Comparison of ENCODE assay signal across 15 cellular contexts in genomic region chr13:40170982-40171381, GRCh38.
DNase-seq lines count a peak whose midpoint lies in the region; ATAC-seq lines count a peak whose summit lies in the region.
"Had no signal": no experiment of that assay in that cellular context is flagged by ENCODE, and none has a peak within 500 bp of the region (broad histone marks: within the 10 kb centered on the region; RNA-seq: fewer than 3 reads in every experiment).

No MANE protein-coding gene starts in this region.

- H3K4me1 Mint-ChIP-seq in activated T-cell treated with anti-CD3 and anti-CD28 coated beads, Interleukin-2, amount 50 U/mL, for 4 hours (ENCODE audit: low read depth), result peaks cover 25% of the 10 kb centered on the region

- no peak overlapping the region for H3K4me3 Mint-ChIP-seq in activated T-cell treated with anti-CD3 and anti-CD28 coated beads, Interleukin-2, amount 50 U/mL, for 4 hours

- no peaks in the 10 kb centered on the region for H3K9me3 Mint-ChIP-seq in activated T-cell treated with anti-CD3 and anti-CD28 coated beads, Interleukin-2, amount 50 U/mL, for 4 hours
- H3K9me3 Mint-ChIP-seq: GM23338 had no signal

- intact Hi-C loops in left ventricle myocardium superior (cut with micrococcal nuclease), result no loop called here

- DNase-seq in activated effector memory CD4-positive, alpha-beta T cell treated with anti-CD3 and anti-CD28 coated beads, Interleukin-2, amount 50 U/mL, for 16 hours, result peak; percentile 76
- no peak for DNase-seq in activated effector memory CD4-positive, alpha-beta T cell treated with Interleukin-2 at 50 U/mL for 16 hours
- DNase-seq in activated T-cell treated with anti-CD3 and anti-CD28 coated beads, Interleukin-2, amount 50 U/mL, for 4 hours, result peak; percentile 37
- DNase-seq in left ventricle myocardium superior (no peak), DMS 273 treated with DMSO at 0.1 percent for 48 hours (lab: John Stamatoyannopoulos, UW) (no peak)
- peak; percentile 51 for DNase-seq in stimulated activated CD8-positive, alpha-beta memory T cell treated with anti-CD3 and anti-CD28 coated beads, Interleukin-4, amount 100 ng/mL, for 48 hours
- DNase-seq in effector CD8-positive, alpha-beta T cell (lab: John Stamatoyannopoulos, UW), result no peak
- DNase-seq: gastrocnemius medialis, Karpas-422, NCI-H1436, NCI-H345, right lobe of liver had no signal

- peak; percentile 92 to 93 for ATAC-seq in activated T-cell treated with anti-CD3 and anti-CD28 coated beads, Interleukin-2, amount 50 U/mL, for 4 hours
- peak; percentile 75 for ATAC-seq in left ventricle myocardium superior
- no peak for ATAC-seq in HG02763 (IDR thresholded peaks at IDR 0.05; ENCODE audit: unreplicated experiment)
- ATAC-seq: gastrocnemius medialis, GM12878, GM23338, right lobe of liver had no signal

- no peaks in the 10 kb centered on the region for H3K36me3 Mint-ChIP-seq in activated T-cell treated with anti-CD3 and anti-CD28 coated beads, Interleukin-2, amount 50 U/mL, for 4 hours (ENCODE audit: insufficient read depth)

- H3K27me3 Mint-ChIP-seq in activated T-cell treated with anti-CD3 and anti-CD28 coated beads, Interleukin-2, amount 50 U/mL, for 4 hours (ENCODE audit: low read depth), result no peaks in the 10 kb centered on the region

Comparison
In these comparisons a context has a peak if more than half of its experiments do, and no peak if none do; other contexts are left out.
1. DNase-seq: peak in activated effector memory CD4-positive, alpha-beta T cell treated with anti-CD3 and anti-CD28 coated beads, Interleukin-2, amount 50 U/mL, for 16 hours (single experiment), activated T-cell treated with anti-CD3 and anti-CD28 coated beads, Interleukin-2, amount 50 U/mL, for 4 hours (single experiment) and stimulated activated CD8-positive, alpha-beta memory T cell treated with anti-CD3 and anti-CD28 coated beads, Interleukin-4, amount 100 ng/mL, for 48 hours (single experiment); none in activated effector memory CD4-positive, alpha-beta T cell treated with Interleukin-2 at 50 U/mL for 16 hours (single experiment), left ventricle myocardium superior (single experiment), DMS 273 treated with DMSO at 0.1 percent for 48 hours (single experiment) and effector CD8-positive, alpha-beta T cell (single experiment).